Comparison of ENCODE assay signal across 8 cellular contexts in the genomic region with DNA sequence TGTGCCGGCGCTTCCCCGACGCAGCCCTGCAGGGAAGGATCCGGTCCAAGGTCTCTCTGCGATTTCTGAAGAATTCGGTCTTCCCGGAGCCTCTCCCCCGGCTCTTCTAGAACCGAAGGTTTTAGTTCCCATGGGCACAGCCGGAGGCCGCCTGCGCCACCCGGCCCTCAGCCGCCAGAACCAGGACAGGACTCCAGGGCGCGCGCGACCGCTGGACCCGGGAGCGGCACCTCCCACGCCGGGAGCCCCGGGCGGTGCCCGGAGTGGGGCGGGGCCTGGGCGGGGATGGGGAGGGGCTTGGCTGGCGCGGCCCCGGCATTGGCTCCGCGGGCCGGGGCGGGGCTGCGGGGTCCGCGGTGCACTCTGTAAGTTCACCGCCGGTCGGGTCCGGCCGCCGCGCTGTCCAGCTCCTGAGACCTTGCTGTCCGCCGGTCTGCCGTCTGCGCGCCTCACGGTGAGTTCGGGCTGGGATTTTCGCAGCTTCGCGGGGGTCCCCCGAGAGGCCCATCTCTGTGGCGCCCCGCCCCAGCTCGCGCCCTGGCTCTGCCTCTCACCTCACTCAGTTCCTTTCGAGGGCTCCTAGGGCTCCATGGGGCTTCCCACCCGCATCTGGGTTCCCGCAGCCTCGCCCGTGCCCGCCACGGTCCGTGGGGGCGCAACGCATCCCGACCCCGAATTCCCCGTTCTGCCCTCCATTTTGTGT. TPM values are rescaled to one million over a fixed set of nuclear protein-coding genes. Genes with fewer than 3 reads are reported as not detected.
DNase-seq lines count a peak whose midpoint lies in the region; ATAC-seq and TF ChIP-seq lines count a peak whose summit lies in the region.

A gene with protein sequence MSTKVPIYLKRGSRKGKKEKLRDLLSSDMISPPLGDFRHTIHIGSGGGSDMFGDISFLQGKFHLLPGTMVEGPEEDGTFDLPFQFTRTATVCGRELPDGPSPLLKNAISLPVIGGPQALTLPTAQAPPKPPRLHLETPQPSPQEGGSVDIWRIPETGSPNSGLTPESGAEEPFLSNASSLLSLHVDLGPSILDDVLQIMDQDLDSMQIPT (plus strand): TSS at position 366 of the 703 bp plus-strand sequence. CDS start 6,033 bp downstream, outside the sequence.

- DNase-seq in AG20443 (ENCODE audit: low spot score), result peak; percentile 96
- peak; percentile 70 for DNase-seq in activated T-cell treated with anti-CD3 and anti-CD28 coated beads, Interleukin-2, amount 50 U/mL, for 4 hours
- DNase-seq in stimulated activated CD8-positive, alpha-beta memory T cell treated with anti-CD3 and anti-CD28 coated beads, Interleukin-7, amount 100 ng/mL, for 1 hour (ENCODE audit: low read depth in 2 of 2), result peak; percentile 55 to 56

- H3K79me2 ChIP-seq in OCI-LY3 (ENCODE audit: low read length), result no peaks in the 10 kb centered on the region

- H3K27me3 Mint-ChIP-seq in activated T-cell treated with anti-CD3 and anti-CD28 coated beads, Interleukin-2, amount 50 U/mL, for 4 hours (ENCODE audit: low read depth), result peaks cover 9% of the 10 kb centered on the region

- H4K20me1 ChIP-seq in OCI-LY3 (ENCODE audit: insufficient read depth, low read length), result no peaks in the 10 kb centered on the region

- H3K27me3 ChIP-seq in OCI-LY3 (ENCODE audit: low read depth, low read length), result peaks cover 24% of the 10 kb centered on the region
- no peaks in the 10 kb centered on the region for H3K27me3 ChIP-seq in muscle layer of colon (ENCODE audit: control insufficient read depth in 1 of 2, insufficient read depth in 2 of 2, low read length in 2 of 2)

- peak within 1 kb of the TSS; percentile 87 for H3K4me2 ChIP-seq in OCI-LY3 (ENCODE audit: low read length)

- H3K4me3 Mint-ChIP-seq in activated T-cell treated with anti-CD3 and anti-CD28 coated beads, Interleukin-2, amount 50 U/mL, for 4 hours, result peak within 1 kb of the TSS; percentile 78

- peaks cover 8% of the 10 kb centered on the region for H3K4me1 Mint-ChIP-seq in activated T-cell treated with anti-CD3 and anti-CD28 coated beads, Interleukin-2, amount 50 U/mL, for 4 hours (ENCODE audit: low read depth)

- H3K4me1 ChIP-seq in OCI-LY3 (ENCODE audit: low read length) (peaks cover 10% of the 10 kb centered on the region), muscle layer of colon (ENCODE audit: insufficient read depth, low read length) (peaks cover 46% of the 10 kb centered on the region)

- H3K27ac ChIP-seq in OCI-LY3 (ENCODE audit: low read length) (no peak within 1 kb of the TSS), muscle layer of colon (ENCODE audit: low read depth, low read length) (peak within 1 kb of the TSS; percentile 65)

- H2AFZ ChIP-seq in OCI-LY3 (ENCODE audit: low read depth, low read length), result peak within 1 kb of the TSS; percentile 19

- no peaks in the 10 kb centered on the region for H3K36me3 Mint-ChIP-seq in activated T-cell treated with anti-CD3 and anti-CD28 coated beads, Interleukin-2, amount 50 U/mL, for 4 hours (ENCODE audit: insufficient read depth)

- peak within 1 kb of the TSS; percentile 82 for H3K4me3 ChIP-seq in OCI-LY3 (ENCODE audit: low read length)
- H3K4me3 ChIP-seq in muscle layer of colon (ENCODE audit: low read depth in 1 of 2, low read length in 2 of 2), result peak within 1 kb of the TSS; percentile 68 to 81

- ATAC-seq in GM19035 (IDR thresholded peaks at IDR 0.05; ENCODE audit: unreplicated experiment), result peak; percentile 76
- peak; percentile 74 for ATAC-seq in HG03442 (IDR thresholded peaks at IDR 0.05; ENCODE audit: unreplicated experiment)
- ATAC-seq in activated T-cell treated with anti-CD3 and anti-CD28 coated beads, Interleukin-2, amount 50 U/mL, for 4 hours, result peak; percentile 92
- ATAC-seq in esophagus mucosa, result peak; percentile 88

- H3K36me3 ChIP-seq in OCI-LY3 (replicated peaks; ENCODE audit: low read depth, low read length), result no peaks in the 10 kb centered on the region
- peaks cover 3% of the 10 kb centered on the region for H3K36me3 ChIP-seq in muscle layer of colon (ENCODE audit: insufficient read depth, low read length)

- TF ChIP-seq CTCF in OCI-LY3 (IDR thresholded peaks at IDR 0.05; ENCODE audit: low read depth, low read length), result no peak

- H3K9ac ChIP-seq in OCI-LY3 (ENCODE audit: low read length), result peak within 1 kb of the TSS; percentile 60
- peak within 1 kb of the TSS; percentile 15 for H3K9ac ChIP-seq in muscle layer of colon (ENCODE audit: low read length)

- H3K9me3 ChIP-seq in OCI-LY3 (ENCODE audit: insufficient read depth, low read length) (no peaks in the 10 kb centered on the region), muscle layer of colon (ENCODE audit: low read length) (no peaks in the 10 kb centered on the region)

- H3K9me3 Mint-ChIP-seq in activated T-cell treated with anti-CD3 and anti-CD28 coated beads, Interleukin-2, amount 50 U/mL, for 4 hours, result no peaks in the 10 kb centered on the region

RNA-seq across cellular contexts. Expression of the gene that starts here (rescaled TPM):
- 1 to 10 TPM; 1.3 to 1.9 (median 1.6) TPM for total RNA-seq in activated T-cell treated with anti-CD3 and anti-CD28 coated beads, Interleukin-2, amount 50 U/mL, for 4 hours
- total RNA-seq in esophagus mucosa, result 0.92 TPM

Comparison
In these comparisons a context has a peak if more than half of its experiments do, and no peak if none do; other contexts are left out.
1. Peak in ATAC-seq in esophagus mucosa; RNA of the gene not detected or under 1 TPM.